ENCODE assay signal across 8 cellular contexts in genomic region chr16:1308036-1308976, GRCh38. TPM values are rescaled to one million over a fixed set of nuclear protein-coding genes. Genes with fewer than 3 reads are reported as not detected.
DNase-seq lines count a peak whose midpoint lies in the region; ATAC-seq and TF ChIP-seq lines count a peak whose summit lies in the region.

No MANE protein-coding gene starts in this region.

- H3K9ac ChIP-seq in HUES48 (ENCODE audit: low read depth, low read length) = no peak overlapping the region; the same call in 1 of the 2 replicates

- CTCF ChIA-PET in activated CD8-positive, alpha-beta T cell treated with anti-CD3 and anti-CD28 coated beads for 36 hours (lab: Charles Lee) = interaction anchor here (1.0 kb wide), 1 partner anchor 21 kb away, joined by 4 read pairs; no protein-coding TSS in a partner anchor

- peak; percentile 8 for ATAC-seq in GM18517 (IDR thresholded peaks at IDR 0.05; ENCODE audit: unreplicated experiment)
- peak; percentile 22 for ATAC-seq in activated CD8-positive, alpha-beta T cell treated with anti-CD3 and anti-CD28 coated beads for 36 hours

- no peak for TF ChIP-seq CTCF in activated CD8-positive, alpha-beta T cell treated with anti-CD3 and anti-CD28 coated beads for 36 hours (IDR thresholded peaks at IDR 0.05)
- TF ChIP-seq CTCF in stomach (IDR thresholded peaks at IDR 0.05) = no peak

- H3K27me3 Mint-ChIP-seq in activated CD8-positive, alpha-beta T cell treated with anti-CD3 and anti-CD28 coated beads for 36 hours = no peaks in the 10 kb centered on the region

- no peaks in the 10 kb centered on the region for H3K9me3 ChIP-seq in HUES48 (ENCODE audit: control insufficient read depth, insufficient read depth, low read length)
- H3K9me3 ChIP-seq in stomach = no peaks in the 10 kb centered on the region

- peaks cover 48% of the 10 kb centered on the region for H3K4me1 Mint-ChIP-seq in activated CD8-positive, alpha-beta T cell treated with anti-CD3 and anti-CD28 coated beads for 36 hours (ENCODE audit: low read depth)

- intact Hi-C loops in activated CD8-positive, alpha-beta T cell treated with anti-CD3 and anti-CD28 coated beads for 36 hours (cut with micrococcal nuclease) = no loop called here
- intact Hi-C loops in stomach (cut with DNase I; ENCODE audit: low total_unique reads) = no loop called here

- H3K36me3 ChIP-seq in ACC112 (ENCODE audit: insufficient read depth, low read length) = peaks cover 6% of the 10 kb centered on the region; the same call in 1 of the 2 replicates
- peaks cover 11% of the 10 kb centered on the region for H3K36me3 ChIP-seq in HUES48 (ENCODE audit: control insufficient read depth, insufficient read depth, low read length)
- peaks cover 0 to 12% (median 9%) of the 10 kb centered on the region in 4 donors for H3K36me3 ChIP-seq in stomach

- peak overlapping the region; percentile 78 for H3K4me3 Mint-ChIP-seq in activated CD8-positive, alpha-beta T cell treated with anti-CD3 and anti-CD28 coated beads for 36 hours

- DNase-seq in activated CD8-positive, alpha-beta T cell treated with anti-CD3 and anti-CD28 coated beads for 36 hours = no peak
- no peak for DNase-seq in stomach
- no peak for DNase-seq in activated CD8-positive, alpha-beta memory T cell treated with anti-CD3 and anti-CD28 coated beads, Interleukin-2, amount 50 U/mL, for 4 hours
- DNase-seq in HK-2 (ENCODE audit: unreplicated experiment) = no peak

- TF ChIP-seq EP300 in stomach (IDR thresholded peaks at IDR 0.05) = no peak

- no peak overlapping the region for H2AFZ ChIP-seq in ACC112 (ENCODE audit: low read length, unreplicated experiment)

- H3K9me3 Mint-ChIP-seq in activated CD8-positive, alpha-beta T cell treated with anti-CD3 and anti-CD28 coated beads for 36 hours = no peaks in the 10 kb centered on the region

- H3K27me3 ChIP-seq in ACC112 (ENCODE audit: insufficient read depth, low read length) (no peaks in the 10 kb centered on the region), HUES48 (ENCODE audit: control insufficient read depth, insufficient read depth, low read length) (no peaks in the 10 kb centered on the region), stomach (peaks cover 0 to 5% (median 0%) of the 10 kb centered on the region in 3 donors)

- peaks cover 35% of the 10 kb centered on the region for H3K79me2 ChIP-seq in ACC112 (ENCODE audit: control insufficient read depth, insufficient read depth, low read length, unreplicated experiment)

- H3K36me3 Mint-ChIP-seq in activated CD8-positive, alpha-beta T cell treated with anti-CD3 and anti-CD28 coated beads for 36 hours (ENCODE audit: low read depth) = peaks cover 19% of the 10 kb centered on the region

- POLR2A ChIA-PET in activated CD8-positive, alpha-beta T cell treated with anti-CD3 and anti-CD28 coated beads for 36 hours (lab: Charles Lee) = interaction anchor here (0.6 to 1.6 kb wide), 7 partner anchors 18 to 476 kb away, joined by 3 to 5 read pairs (median 3); partner anchors contain the start of gene UQCC4

- H3K4me3 ChIP-seq in ACC112 (ENCODE audit: low read depth, low read length) (peak overlapping the region; percentile 86), HUES48 (ENCODE audit: low read depth, low read length) (peak overlapping the region; percentile 89), iPS-11a (ENCODE audit: low read depth, low read length) (peak overlapping the region; percentile 45), stomach (peak overlapping the region; percentile 79 to 97 (median 86))

- 5 to 7% (median 6%) methylated on average over 27 to 42 of the region's 43 CpGs for WGBS in stomach, 5 donors

- TF ChIP-seq POLR2A in stomach (IDR thresholded peaks at IDR 0.05) = no peak

- peak overlapping the region; percentile 99 for H3K27ac ChIP-seq in ACC112 (ENCODE audit: low read depth, low read length)
- peak overlapping the region; percentile 99 for H3K27ac ChIP-seq in HUES48 (ENCODE audit: low read depth, low read length)
- peak overlapping the region; percentile 75 to 98 (median 95) for H3K27ac ChIP-seq in stomach

- H3K4me1 ChIP-seq in ACC112 (ENCODE audit: control insufficient read depth, insufficient read depth, low read length, unreplicated experiment) (peaks cover 22% of the 10 kb centered on the region), HUES48 (ENCODE audit: control insufficient read depth, insufficient read depth, low read length) (peaks cover 11% of the 10 kb centered on the region; the same call in 1 of the 2 replicates), stomach (peaks cover 28 to 48% (median 41%) of the 10 kb centered on the region in 4 donors)

- H3K27ac Mint-ChIP-seq in activated CD8-positive, alpha-beta T cell treated with anti-CD3 and anti-CD28 coated beads for 36 hours = peak overlapping the region; percentile 89

RNA-seq across cellular contexts. Expression of gene UBE2I, which starts 1.1 kb away (rescaled TPM):
- total RNA-seq in activated CD8-positive, alpha-beta T cell treated with anti-CD3 and anti-CD28 coated beads for 36 hours = 100 to 1,000 TPM; 245 to 254 TPM
- total RNA-seq in stomach = 10 to 100 TPM; 42.0 to 71.0 (median 48.0) TPM
- 10 to 100 TPM; 42.2 to 48.2 (median 42.6) TPM for polyA plus RNA-seq in stomach

RNA-seq across cellular contexts. Expression of gene BAIAP3, which starts 25.1 kb away (rescaled TPM):
- under 1 TPM; 0.27 to 0.68 TPM for total RNA-seq in activated CD8-positive, alpha-beta T cell treated with anti-CD3 and anti-CD28 coated beads for 36 hours
- 10 to 100 TPM in 1 of 5 donors, 1 to 10 TPM in 4; 3.7 to 94.7 (median 6.7) TPM for total RNA-seq in stomach
- polyA plus RNA-seq in stomach = 1 to 10 TPM; 1.5 to 3.6 (median 2.5) TPM

RNA-seq across cellular contexts. Expression of gene TSR3, which starts 43.4 kb away (rescaled TPM):
- 10 to 100 TPM; 54.7 to 57.4 TPM for total RNA-seq in activated CD8-positive, alpha-beta T cell treated with anti-CD3 and anti-CD28 coated beads for 36 hours
- total RNA-seq in stomach = 100 to 1,000 TPM in 1 of 5 donors, 10 to 100 TPM in 3, 1 to 10 TPM in 1; 9.3 to 441 (median 41.1) TPM
- 10 to 100 TPM; 65.6 to 74.5 (median 71.9) TPM for polyA plus RNA-seq in stomach

RNA-seq across cellular contexts. Expression of gene GNPTG, which starts 43.4 kb away (rescaled TPM):
- total RNA-seq in activated CD8-positive, alpha-beta T cell treated with anti-CD3 and anti-CD28 coated beads for 36 hours = 10 to 100 TPM; 17.3 to 19.2 TPM
- 10 to 100 TPM; 32.5 to 87.9 (median 42.0) TPM for total RNA-seq in stomach
- 10 to 100 TPM; 30.0 to 56.1 (median 30.4) TPM for polyA plus RNA-seq in stomach

RNA-seq across cellular contexts. Expression of gene TPSD1, which starts 52.4 kb away (rescaled TPM):
- total RNA-seq in activated CD8-positive, alpha-beta T cell treated with anti-CD3 and anti-CD28 coated beads for 36 hours = not detected
- total RNA-seq in stomach = 1 to 10 TPM in 1 of 5 donors, not detected in 4; 7.6 TPM
- 1 to 10 TPM in 2 of 3 donors, under 1 TPM in 1; 0.70 to 6.4 (median 2.6) TPM for polyA plus RNA-seq in stomach
